In the genomic region with DNA sequence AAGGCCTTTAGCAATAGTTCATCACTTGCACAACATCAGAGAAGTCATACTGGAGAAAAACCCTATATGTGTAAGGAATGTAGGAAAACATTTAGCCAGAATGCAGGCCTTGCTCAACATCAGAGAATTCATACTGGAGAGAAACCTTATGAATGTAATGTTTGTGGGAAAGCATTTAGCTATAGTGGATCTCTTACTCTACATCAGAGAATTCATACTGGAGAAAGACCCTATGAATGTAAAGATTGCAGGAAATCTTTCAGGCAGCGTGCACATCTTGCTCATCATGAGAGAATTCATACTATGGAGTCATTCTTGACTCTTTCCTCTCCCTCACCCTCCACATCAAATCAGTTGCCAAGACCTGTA, we compare ENCODE assay signal across 32 cellular contexts. TPM values are rescaled to one million over a fixed set of nuclear protein-coding genes. Genes with fewer than 3 reads are reported as not detected.
DNase-seq lines count a peak whose midpoint lies in the region; ATAC-seq, FAIRE-seq and TF ChIP-seq lines count a peak whose summit lies in the region.
"Had no signal": no experiment of that assay in that cellular context is flagged by ENCODE, and none has a peak within 500 bp of the region (broad histone marks: within the 10 kb centered on the region; RNA-seq: fewer than 3 reads in every experiment).

No MANE protein-coding gene starts in this region.

- peak; percentile 85 for FAIRE-seq in H54 (lab: Jason Lieb, UNC)
- peak; percentile 52 for FAIRE-seq in astrocyte (lab: Jason Lieb, UNC)
- FAIRE-seq: D721Med, islet of Langerhans had no signal

- intact Hi-C loops in dorsolateral prefrontal cortex (cut with DNase I) = no loop called here

- no peaks in the 10 kb centered on the region for H3K27me3 Mint-ChIP-seq in astrocyte (ENCODE audit: low read depth, unreplicated experiment)
- H3K27me3 Mint-ChIP-seq: activated CD4-positive, alpha-beta memory T cell treated with anti-CD3 and anti-CD28 coated beads, Interleukin-2, amount 10 ng/mL, durations not matched to agents 7 days and 5 days; activated naive CD4-positive, alpha-beta T cell treated with anti-CD3 and anti-CD28 coated beads, Interleukin-2, amount 50 U/mL, for 24 hours; activated T-helper 17 cell treated with anti-CD3 and anti-CD28 coated beads, Interleukin-2, amount 50 U/mL, for 72 hours; B cell; natural killer cell treated with Interleukin-12 subunit alpha and Interleukin-12 subunit beta and Interleukin-15 and Interleukin-18, amount 100 ng/mL, for 72 hours had no signal

- no peak overlapping the region for H3K4me2 ChIP-seq in astrocyte (ENCODE audit: low read length)
- H3K4me2 ChIP-seq: KMS-11 had no signal

- H2AFZ ChIP-seq in astrocyte (ENCODE audit: low read depth, low read length) = no peak overlapping the region

- no peaks in the 10 kb centered on the region for H3K79me2 ChIP-seq in astrocyte (ENCODE audit: insufficient read depth, low read length)

- H3K27ac ChIP-seq in astrocyte (ENCODE audit: low read depth, low read length) (no peak overlapping the region), dorsolateral prefrontal cortex (no peak overlapping the region)
- H3K27ac ChIP-seq: KMS-11, spleen, upper lobe of left lung had no signal

- no peak overlapping the region for H3K27ac Mint-ChIP-seq in astrocyte (ENCODE audit: unreplicated experiment)
- H3K27ac Mint-ChIP-seq: activated CD4-positive, alpha-beta memory T cell treated with anti-CD3 and anti-CD28 coated beads, Interleukin-2, amount 10 ng/mL, durations not matched to agents 7 days and 5 days; activated naive CD4-positive, alpha-beta T cell treated with anti-CD3 and anti-CD28 coated beads, Interleukin-2, amount 50 U/mL, for 24 hours; activated T-helper 17 cell treated with anti-CD3 and anti-CD28 coated beads, Interleukin-2, amount 50 U/mL, for 72 hours; B cell; natural killer cell treated with Interleukin-12 subunit alpha and Interleukin-12 subunit beta and Interleukin-15 and Interleukin-18, amount 100 ng/mL, for 72 hours; T-helper 1 cell treated with Interleukin-12 subunit alpha and Interleukin-12 subunit beta and Interleukin-4 antibody, amounts not matched to agents 30 μg/mL and 1 μg/mL, for 36 hours had no signal

- no peak overlapping the region for H3K4me3 Mint-ChIP-seq in astrocyte (ENCODE audit: unreplicated experiment)
- H3K4me3 Mint-ChIP-seq: activated CD4-positive, alpha-beta memory T cell treated with anti-CD3 and anti-CD28 coated beads, Interleukin-2, amount 10 ng/mL, durations not matched to agents 7 days and 5 days; activated naive CD4-positive, alpha-beta T cell treated with anti-CD3 and anti-CD28 coated beads, Interleukin-2, amount 50 U/mL, for 24 hours; activated T-helper 17 cell treated with anti-CD3 and anti-CD28 coated beads, Interleukin-2, amount 50 U/mL, for 72 hours; B cell; natural killer cell treated with Interleukin-12 subunit alpha and Interleukin-12 subunit beta and Interleukin-15 and Interleukin-18, amount 100 ng/mL, for 72 hours; T-helper 1 cell treated with Interleukin-12 subunit alpha and Interleukin-12 subunit beta and Interleukin-4 antibody, amounts not matched to agents 30 μg/mL and 1 μg/mL, for 36 hours had no signal

- DNase-seq in A172 (ENCODE audit: low spot score) (peak; percentile 13), H54 (ENCODE audit: insufficient read length, low spot score) (no peak), astrocyte (ENCODE audit: low read depth) (no peak), fibroblast of mammary gland (ENCODE audit: low read depth) (peak; percentile 5), GM10266 (ENCODE audit: extremely low spot score) (no peak), dorsolateral prefrontal cortex (no peak)
- DNase-seq: activated CD4-positive, alpha-beta memory T cell treated with anti-CD3 and anti-CD28 coated beads, Interleukin-2, amount 10 ng/mL, durations not matched to agents 7 days and 5 days; activated CD4-positive, alpha-beta T cell treated with anti-CD3 and anti-CD28 coated beads for 1 hour; activated CD8-positive, alpha-beta memory T cell treated with anti-CD3 and anti-CD28 coated beads, Interleukin-2, amount 50 U/mL, for 48 hours; aorta; caudate nucleus; dermis blood vessel endothelial cell; glutamatergic neuron; left ventricle myocardium superior; midbrain; NCI-H1417 treated with DMSO at 0.1 percent for 48 hours; NCI-H2107; NCI-H446 treated with DMSO at 0.1 percent for 48 hours; spleen; stimulated activated CD4-positive, alpha-beta T cell treated with anti-CD3 and anti-CD28 coated beads, Interleukin-2, amount 100 ng/mL, for 48 hours; upper lobe of left lung had no signal

- H3K4me1 ChIP-seq in astrocyte (ENCODE audit: insufficient read depth, low read length) = no peaks in the 10 kb centered on the region
- H3K4me1 ChIP-seq: HAP-1, spleen, upper lobe of left lung had no signal

- no peaks in the 10 kb centered on the region for H4K20me1 ChIP-seq in astrocyte (ENCODE audit: insufficient read depth, low read length)

- no peaks in the 10 kb centered on the region for H3K4me1 Mint-ChIP-seq in astrocyte (ENCODE audit: low read depth, unreplicated experiment)
- H3K4me1 Mint-ChIP-seq: activated CD4-positive, alpha-beta memory T cell treated with anti-CD3 and anti-CD28 coated beads, Interleukin-2, amount 10 ng/mL, durations not matched to agents 7 days and 5 days; activated naive CD4-positive, alpha-beta T cell treated with anti-CD3 and anti-CD28 coated beads, Interleukin-2, amount 50 U/mL, for 24 hours; activated T-helper 17 cell treated with anti-CD3 and anti-CD28 coated beads, Interleukin-2, amount 50 U/mL, for 72 hours; B cell had no signal

- H3K9me3 Mint-ChIP-seq in astrocyte (ENCODE audit: unreplicated experiment) = peaks cover 77% of the 10 kb centered on the region

- TF ChIP-seq POLR2A in H54 (IDR thresholded peaks at IDR 0.05; ENCODE audit: low read depth, low read length) = no peak

- no peak for TF ChIP-seq CTCF in astrocyte (IDR thresholded peaks at IDR 0.05; ENCODE audit: insufficient read depth, low read depth, low read length)
- TF ChIP-seq CTCF in fibroblast of mammary gland (conservative IDR thresholded peaks at IDR 0.05; ENCODE audit: control insufficient read depth, insufficient read depth, low read depth, low read length) = no peak
- TF ChIP-seq CTCF in GM10266 (IDR thresholded peaks at IDR 0.05; ENCODE audit: control insufficient read depth, insufficient read depth, low read depth, missing control alignments) = no peak
- no peak for TF ChIP-seq CTCF in dorsolateral prefrontal cortex (IDR thresholded peaks at IDR 0.05 in 54 of 56, conservative IDR thresholded peaks at IDR 0.05 in 2 of 56; ENCODE audit: low read depth in 1 of 56, partially characterized antibody in 56 of 56)

- H3K36me3 Mint-ChIP-seq in astrocyte (ENCODE audit: low read depth, unreplicated experiment) = peaks cover 59% of the 10 kb centered on the region

- ATAC-seq in GM19467 (IDR thresholded peaks at IDR 0.05; ENCODE audit: unreplicated experiment) = no peak
- no peak for ATAC-seq in GM21825 (IDR thresholded peaks at IDR 0.05; ENCODE audit: unreplicated experiment)
- ATAC-seq: activated T-helper 17 cell treated with anti-CD3 and anti-CD28 coated beads, Interleukin-2, amount 50 U/mL, for 72 hours; left ventricle myocardium superior; natural killer cell treated with Interleukin-12 subunit alpha and Interleukin-12 subunit beta and Interleukin-15 and Interleukin-18, amount 100 ng/mL, for 72 hours had no signal

- H3K36me3 ChIP-seq in astrocyte (ENCODE audit: insufficient read depth, low read length) = peaks cover 16% of the 10 kb centered on the region
- H3K36me3 ChIP-seq: HAP-1 had no signal

- H3K4me3 ChIP-seq in astrocyte (ENCODE audit: insufficient read depth, low read depth, low read length) (no peak overlapping the region), fibroblast of mammary gland (ENCODE audit: control insufficient read depth, low read depth, low read length) (no peak overlapping the region), dorsolateral prefrontal cortex (no peak overlapping the region)
- H3K4me3 ChIP-seq: HAP-1, spleen, upper lobe of left lung had no signal

- no peak overlapping the region for H3K9ac ChIP-seq in astrocyte (ENCODE audit: low read length)
- H3K9ac ChIP-seq: KMS-11 had no signal

- H3K27me3 ChIP-seq in astrocyte (ENCODE audit: insufficient read depth, low read length) (no peaks in the 10 kb centered on the region), dorsolateral prefrontal cortex (peaks cover 0 to 4% (median 0%) of the 10 kb centered on the region in 45 donors)
- H3K27me3 ChIP-seq: spleen, upper lobe of left lung had no signal

- peaks cover 57% of the 10 kb centered on the region for H3K9me3 ChIP-seq in astrocyte (ENCODE audit: insufficient read depth, low read depth, low read length)

RNA-seq across cellular contexts. Expression of a gene that starts 19.8 kb away (rescaled TPM):
- 11.5 and 14.0 TPM in 2 replicates for total RNA-seq in A172 (2014; rRNA removed; shearing (Covaris generic))
- total RNA-seq in astrocyte (6.4 and 8.1 TPM in 2 replicates), dorsolateral prefrontal cortex (10 to 100 TPM; 10.0 to 26.2 (median 16.7) TPM)

RNA-seq across cellular contexts. Expression of a gene that starts 30.6 kb away (rescaled TPM):
- total RNA-seq in A172 (2014; rRNA removed; shearing (Covaris generic)) = 0.31 and 1.5 TPM in 2 replicates
- total RNA-seq in astrocyte = 3.6 and 4.9 TPM in 2 replicates
- 10 to 100 TPM in 41 of 120 experiments, 1 to 10 TPM in 79; 5.1 to 16.3 (median 9.0) TPM for total RNA-seq in dorsolateral prefrontal cortex

RNA-seq across cellular contexts. Expression of a gene that starts 53.2 kb away (rescaled TPM):
- total RNA-seq in A172 (2014; rRNA removed; shearing (Covaris generic)) = 4.4 and 5.5 TPM in 2 replicates
- total RNA-seq in astrocyte (0.50 and 0.64 TPM in 2 replicates), dorsolateral prefrontal cortex (10 to 100 TPM; 22.3 to 51.3 (median 33.3) TPM)
- total RNA-seq: activated CD4-positive, alpha-beta memory T cell treated with anti-CD3 and anti-CD28 coated beads, Interleukin-2, amount 10 ng/mL, durations not matched to agents 7 days and 5 days had no signal

Comparison
In these comparisons a context has a peak if more than half of its experiments do, and no peak if none do; other contexts are left out.
1. DNase-seq: peak in A172 (single experiment) and fibroblast of mammary gland (single experiment); none in H54 (single experiment), astrocyte (single experiment), GM10266 (single experiment) and dorsolateral prefrontal cortex (0 of 10).